Comparison of ENCODE assay signal across 8 cellular contexts in the genomic region with DNA sequence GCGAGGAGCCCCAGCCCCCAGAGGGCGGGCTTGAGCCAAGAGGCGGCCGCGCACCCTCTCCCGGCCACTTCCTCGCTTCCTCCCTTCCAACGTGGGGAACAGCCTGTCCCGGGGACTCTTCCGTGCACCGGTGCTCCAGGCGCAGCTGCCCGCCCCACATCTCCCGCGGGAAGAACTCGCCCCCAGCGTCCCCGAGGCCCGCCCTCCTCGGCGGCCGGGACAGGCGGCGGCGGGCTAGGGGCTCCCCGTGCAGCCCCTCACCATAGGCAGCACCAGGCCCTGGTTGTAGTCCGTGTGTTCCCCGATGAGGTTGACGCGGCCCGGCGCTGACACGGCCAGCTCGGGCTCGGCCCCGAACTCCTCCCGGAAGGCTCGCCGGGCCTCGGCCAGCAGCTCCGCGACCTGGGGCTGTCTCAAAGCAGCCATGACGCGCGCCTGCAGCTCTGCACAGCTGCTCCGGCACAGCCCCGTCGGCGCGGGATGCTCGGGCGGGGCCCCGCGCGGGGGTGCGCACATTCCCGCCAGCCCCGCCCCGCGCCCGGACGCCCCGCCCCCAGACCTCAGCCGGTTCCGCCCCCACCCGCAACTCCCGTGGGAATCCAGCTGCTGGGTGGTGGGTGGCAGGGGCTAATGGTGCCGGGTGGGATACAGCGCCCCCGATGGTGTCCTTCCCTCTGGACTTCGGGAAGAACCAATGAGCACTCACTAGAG. TPM values are rescaled to one million over a fixed set of nuclear protein-coding genes. Genes with fewer than 3 reads are reported as not detected.
DNase-seq lines count a peak whose midpoint lies in the region; ATAC-seq, FAIRE-seq and TF ChIP-seq lines count a peak whose summit lies in the region.

A gene (minus strand): TSS at position 482 of the 711 bp plus-strand sequence. CDS start 56 bp downstream, at position 426.

- peak within 1 kb of the TSS; percentile 69 for H3K9ac ChIP-seq in endothelial cell of umbilical vein (replicated peaks; ENCODE audit: extremely low read depth, insufficient read depth, low read length)

- TF ChIP-seq POLR2A in endothelial cell of umbilical vein (IDR thresholded peaks at IDR 0.05; ENCODE audit: low read depth, low read length), result peak; percentile 34

- POLR2A ChIA-PET in endothelial cell of umbilical vein (lab: Charles Lee), result interaction anchor here (1.4 to 3.0 kb wide), 3 partner anchors 10 to 65 kb away, joined by 4 to 24 read pairs (median 19); a partner anchor contains a TSS

- peak within 1 kb of the TSS; percentile 77 for H3K4me2 ChIP-seq in endothelial cell of umbilical vein (ENCODE audit: insufficient read depth, low read length)

- no peaks in the 10 kb centered on the region for H4K20me1 ChIP-seq in endothelial cell of umbilical vein (replicated peaks; ENCODE audit: control insufficient read depth, extremely low read depth, insufficient read depth, low read length)

- H3K4me1 ChIP-seq in endothelial cell of umbilical vein (ENCODE audit: control insufficient read depth, extremely low read depth, insufficient read depth, low read length) (peaks cover 11% of the 10 kb centered on the region), mucosa of descending colon (ENCODE audit: low read depth) (peaks cover 16% of the 10 kb centered on the region)

- intact Hi-C loops in endothelial cell of umbilical vein (cut with micrococcal nuclease) (loop anchor here (1.0 kb wide), 1 partner anchor 62 kb away; no protein-coding TSS in a partner anchor), mucosa of descending colon (cut with DNase I, micrococcal nuclease) (no loop called here)

- no peaks in the 10 kb centered on the region for H3K9me3 Mint-ChIP-seq in stimulated activated memory B cell treated with anti-CD40 and anti-IgM and Interleukin-4, amounts not matched to agents 10 μg/mL and 1 μg/mL and 100 μg/mL, for 72 hours

- H3K36me3 ChIP-seq in endothelial cell of umbilical vein (ENCODE audit: control insufficient read depth in 2 of 2, extremely low read depth in 1 of 2, insufficient read depth in 2 of 2, low read length in 2 of 2) (no peaks in the 10 kb centered on the region), mucosa of descending colon (ENCODE audit: low read depth) (no peaks in the 10 kb centered on the region)

- peak within 1 kb of the TSS; percentile 15 for H3K27ac ChIP-seq in endothelial cell of umbilical vein (ENCODE audit: insufficient read depth, low read depth, low read length)

- dilution Hi-C loops in endothelial cell of umbilical vein (cut with MboI; ENCODE audit: extremely low pct_ligation_motif_present, low sequenced_read_pairs), result no loop called here

- ATAC-seq in HG02970 (IDR thresholded peaks at IDR 0.05; ENCODE audit: low FRiP score, unreplicated experiment), result peak; percentile 48
- peak; percentile 86 for ATAC-seq in mucosa of descending colon
- ATAC-seq in stimulated activated memory B cell treated with anti-CD40 and anti-IgM and Interleukin-4, amounts not matched to agents 10 μg/mL and 1 μg/mL and 100 μg/mL, for 72 hours, result peak; percentile 96

- peaks cover 31% of the 10 kb centered on the region for H3K4me1 Mint-ChIP-seq in stimulated activated memory B cell treated with anti-CD40 and anti-IgM and Interleukin-4, amounts not matched to agents 10 μg/mL and 1 μg/mL and 100 μg/mL, for 72 hours

- H2AFZ ChIP-seq in endothelial cell of umbilical vein (ENCODE audit: low read depth, low read length), result peak within 1 kb of the TSS; percentile 94

- FAIRE-seq in endothelial cell of umbilical vein (lab: Jason Lieb, UNC), result peak; percentile 78

- H3K4me3 Mint-ChIP-seq in stimulated activated memory B cell treated with anti-CD40 and anti-IgM and Interleukin-4, amounts not matched to agents 10 μg/mL and 1 μg/mL and 100 μg/mL, for 72 hours, result peak within 1 kb of the TSS; percentile 82

- peak within 1 kb of the TSS; percentile 82 for H3K27ac Mint-ChIP-seq in stimulated activated memory B cell treated with anti-CD40 and anti-IgM and Interleukin-4, amounts not matched to agents 10 μg/mL and 1 μg/mL and 100 μg/mL, for 72 hours

- no peaks in the 10 kb centered on the region for H3K27me3 Mint-ChIP-seq in stimulated activated memory B cell treated with anti-CD40 and anti-IgM and Interleukin-4, amounts not matched to agents 10 μg/mL and 1 μg/mL and 100 μg/mL, for 72 hours

- H3K9me1 ChIP-seq in endothelial cell of umbilical vein (replicated peaks; ENCODE audit: control insufficient read depth, extremely low read depth, insufficient read depth, low read length), result no peaks in the 10 kb centered on the region

- peaks cover 8% of the 10 kb centered on the region for H3K36me3 Mint-ChIP-seq in stimulated activated memory B cell treated with anti-CD40 and anti-IgM and Interleukin-4, amounts not matched to agents 10 μg/mL and 1 μg/mL and 100 μg/mL, for 72 hours

- H3K9me3 ChIP-seq in endothelial cell of umbilical vein (replicated peaks; ENCODE audit: control insufficient read depth, insufficient read depth, low read length) (no peaks in the 10 kb centered on the region), mucosa of descending colon (no peaks in the 10 kb centered on the region)

- peak; percentile 78 for DNase-seq in SIG-M5 treated with dmso at 0.1 percent for 504 hours (lab: John Stamatoyannopoulos, UW; ENCODE audit: unreplicated experiment)
- no peak for DNase-seq in SIG-M5 (lab: John Stamatoyannopoulos, UW)
- peak; percentile 70 to 79 for DNase-seq in NOMO-1 (lab: John Stamatoyannopoulos, UW; ENCODE audit: unreplicated experiment in 2 of 2)
- DNase-seq in activated T-cell treated with anti-CD3 and anti-CD28 coated beads for 1 hour (ENCODE audit: low read depth), result peak; percentile 68
- DNase-seq in endothelial cell of umbilical vein (ENCODE audit: low read depth, low spot score), result peak; percentile 66
- DNase-seq in mucosa of descending colon, result peak; percentile 85 to 89 (median 86)

- peak within 1 kb of the TSS; percentile 44 to 62 (median 53) for H3K4me3 ChIP-seq in endothelial cell of umbilical vein (replicated peaks in 1 of 3; ENCODE audit: insufficient read depth in 1 of 3, low read depth in 1 of 3, low read length in 3 of 3)
- H3K4me3 ChIP-seq in mucosa of descending colon, result peak within 1 kb of the TSS; percentile 22

- BruUV-seq in endothelial cell of umbilical vein (replicated peaks; lab: Mats Ljungman, UMichigan), result no TSS peak

- H3K79me2 ChIP-seq in endothelial cell of umbilical vein (ENCODE audit: control insufficient read depth, insufficient read depth, low read length), result no peaks in the 10 kb centered on the region

- no peaks in the 10 kb centered on the region for H3K27me3 ChIP-seq in endothelial cell of umbilical vein (ENCODE audit: control insufficient read depth in 2 of 2, insufficient read depth in 2 of 2, low read length in 2 of 2)

- CTCF ChIA-PET in endothelial cell of umbilical vein (lab: Charles Lee), result interaction anchor here (0.7 to 4.8 kb wide), 27 partner anchors 9 to 163 kb away, joined by 3 to 27 read pairs (median 6); a partner anchor contains a TSS

- TF ChIP-seq CTCF in endothelial cell of umbilical vein (IDR thresholded peaks at IDR 0.05; ENCODE audit: extremely low read depth in 1 of 2, insufficient read depth in 1 of 2, low read depth in 1 of 2, low read length in 2 of 2), result peak in 1 of 2 donors; percentile 71
- TF ChIP-seq CTCF in mucosa of descending colon (IDR thresholded peaks at IDR 0.05), result no peak

TF ChIP-seq in endothelial cell of umbilical vein, 7 proteins besides CTCF, POLR2A, EP300 and RAD21:
- TF ChIP-seq MYC (IDR thresholded peaks at IDR 0.05; ENCODE audit: low read depth, low read length) (no peak), POLR2AphosphoS5 (IDR thresholded peaks at IDR 0.05; ENCODE audit: insufficient read depth, low read depth, low read length) (no peak), JUN (IDR thresholded peaks at IDR 0.05; ENCODE audit: borderline replicate concordance, insufficient read depth, insufficient read length, low read depth) (no peak), FOS (IDR thresholded peaks at IDR 0.05; ENCODE audit: borderline replicate concordance, insufficient read depth, low read length) (no peak), GATA2 (IDR thresholded peaks at IDR 0.05; ENCODE audit: insufficient read depth, insufficient read length, low read depth, low read length) (no peak), EZH2 (IDR thresholded peaks at IDR 0.05; ENCODE audit: borderline replicate concordance, low read depth, low read length, severe bottlenecking) (no peak)
- TF ChIP-seq, protein P1, sequence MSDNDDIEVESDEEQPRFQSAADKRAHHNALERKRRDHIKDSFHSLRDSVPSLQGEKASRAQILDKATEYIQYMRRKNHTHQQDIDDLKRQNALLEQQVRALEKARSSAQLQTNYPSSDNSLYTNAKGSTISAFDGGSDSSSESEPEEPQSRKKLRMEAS (IDR thresholded peaks at IDR 0.05; ENCODE audit: insufficient read depth, insufficient read length), result no peak

RNA-seq across cellular contexts. Expression of the gene that starts here (rescaled TPM):
- total RNA-seq in endothelial cell of umbilical vein (45.8 and 47.0 TPM in 2 replicates), mucosa of descending colon (10 to 100 TPM in 2 of 3 donors, 1 to 10 TPM in 1; 7.1 to 18.2 (median 18.2) TPM)
- polyA plus RNA-seq in endothelial cell of umbilical vein, result 63.7 and 90.1 TPM in 2 replicates
- 28.3 and 34.9 TPM in 2 replicates for polyA plus RNA-seq in endothelial cell of umbilical vein (2011; cell fraction: cytosol; rRNA removed)
- 29.7 and 38.8 TPM in 2 replicates for polyA plus RNA-seq in endothelial cell of umbilical vein (2011; cell fraction: nucleus; rRNA removed)
- 30.9 and 56.4 TPM in 2 replicates for polyA plus RNA-seq in endothelial cell of umbilical vein (2012)
- 14.1 and 22.7 TPM in 2 replicates for polyA minus RNA-seq in endothelial cell of umbilical vein
- 30.7 TPM for polyA minus RNA-seq in endothelial cell of umbilical vein (2011; cell fraction: cytosol; rRNA and poly(A)+ RNA removed)
- 6.7 and 12.7 TPM in 2 replicates for polyA minus RNA-seq in endothelial cell of umbilical vein (2011; cell fraction: nucleus; rRNA and poly(A)+ RNA removed)
